In genomic region chr22:41446639-41447434, GRCh38 we compare ENCODE assay signal across 1 cellular context.
TF ChIP-seq lines count a peak whose summit lies in the region.

TSS of gene TOB2 (minus strand) at chr22:41446801. CDS start at chr22:41437345, 9,456 bp downstream.

TF ChIP-seq in HepG2, 621 proteins besides CTCF, POLR2A, EP300 and RAD21 (continued from another document and continues in another):
- TF ChIP-seq TFDP1 (CRISPR knock-in tag; IDR thresholded peaks at IDR 0.05; ENCODE audit: borderline replicate concordance) (peak; percentile 91), AHDC1 (CRISPR knock-in tag; IDR thresholded peaks at IDR 0.05; ENCODE audit: borderline replicate concordance) (peak; percentile 21; the same call in 1 of the 2 replicates), SIX1 (CRISPR knock-in tag; IDR thresholded peaks at IDR 0.05; ENCODE audit: borderline replicate concordance) (peak; percentile 64), ADNP (CRISPR knock-in tag; IDR thresholded peaks at IDR 0.05) (peak; percentile 24; the same call in 1 of the 2 replicates), ZMAT3 (CRISPR knock-in tag; conservative IDR thresholded peaks at IDR 0.05) (peak; percentile 75; the same call in 1 of the 2 replicates), TMF1 (CRISPR knock-in tag; IDR thresholded peaks at IDR 0.05; ENCODE audit: low read depth) (peak; percentile 82; the same call in 1 of the 2 replicates), FOXC1 (CRISPR knock-in tag; IDR thresholded peaks at IDR 0.05; ENCODE audit: borderline replicate concordance) (no peak; the same call in 1 of the 2 replicates), ZUFSP (CRISPR knock-in tag; IDR thresholded peaks at IDR 0.05; ENCODE audit: borderline replicate concordance) (no peak), SRSF1 (optimal IDR thresholded peaks at IDR 0.05; ENCODE audit: low read depth, low read length) (peak; percentile 85), ZBED4 (CRISPR knock-in tag; IDR thresholded peaks at IDR 0.05; ENCODE audit: borderline replicate concordance) (peak; percentile 92), GABPB1 (CRISPR knock-in tag; IDR thresholded peaks at IDR 0.05) (peak; percentile 89), ZNF781 (CRISPR knock-in tag; IDR thresholded peaks at IDR 0.05; ENCODE audit: borderline replicate concordance, not compliant biosample characterization) (peak; percentile 86), TSC22D2 (CRISPR knock-in tag; IDR thresholded peaks at IDR 0.05; ENCODE audit: borderline replicate concordance) (peak; percentile 95), ZNF33A (CRISPR knock-in tag; IDR thresholded peaks at IDR 0.05; ENCODE audit: borderline replicate concordance) (no peak), ZGPAT (CRISPR knock-in tag; IDR thresholded peaks at IDR 0.05) (peak; percentile 98), ZNF776 (CRISPR knock-in tag; IDR thresholded peaks at IDR 0.05) (peak; percentile 81), DR1 (CRISPR knock-in tag; IDR thresholded peaks at IDR 0.05) (peak; percentile 97)
- TF ChIP-seq, protein P1, sequence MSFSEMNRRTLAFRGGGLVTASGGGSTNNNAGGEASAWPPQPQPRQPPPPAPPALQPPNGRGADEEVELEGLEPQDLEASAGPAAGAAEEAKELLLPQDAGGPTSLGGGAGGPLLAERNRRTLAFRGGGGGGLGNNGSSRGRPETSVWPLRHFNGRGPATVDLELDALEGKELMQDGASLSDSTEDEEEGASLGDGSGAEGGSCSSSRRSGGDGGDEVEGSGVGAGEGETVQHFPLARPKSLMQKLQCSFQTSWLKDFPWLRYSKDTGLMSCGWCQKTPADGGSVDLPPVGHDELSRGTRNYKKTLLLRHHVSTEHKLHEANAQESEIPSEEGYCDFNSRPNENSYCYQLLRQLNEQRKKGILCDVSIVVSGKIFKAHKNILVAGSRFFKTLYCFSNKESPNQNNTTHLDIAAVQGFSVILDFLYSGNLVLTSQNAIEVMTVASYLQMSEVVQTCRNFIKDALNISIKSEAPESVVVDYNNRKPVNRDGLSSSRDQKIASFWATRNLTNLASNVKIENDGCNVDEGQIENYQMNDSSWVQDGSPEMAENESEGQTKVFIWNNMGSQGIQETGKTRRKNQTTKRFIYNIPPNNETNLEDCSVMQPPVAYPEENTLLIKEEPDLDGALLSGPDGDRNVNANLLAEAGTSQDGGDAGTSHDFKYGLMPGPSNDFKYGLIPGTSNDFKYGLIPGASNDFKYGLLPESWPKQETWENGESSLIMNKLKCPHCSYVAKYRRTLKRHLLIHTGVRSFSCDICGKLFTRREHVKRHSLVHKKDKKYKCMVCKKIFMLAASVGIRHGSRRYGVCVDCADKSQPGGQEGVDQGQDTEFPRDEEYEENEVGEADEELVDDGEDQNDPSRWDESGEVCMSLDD (CRISPR knock-in tag; IDR thresholded peaks at IDR 0.05; ENCODE audit: borderline replicate concordance), result peak; percentile 76; the same call in 1 of the 2 replicates
- TF ChIP-seq, protein P2, sequence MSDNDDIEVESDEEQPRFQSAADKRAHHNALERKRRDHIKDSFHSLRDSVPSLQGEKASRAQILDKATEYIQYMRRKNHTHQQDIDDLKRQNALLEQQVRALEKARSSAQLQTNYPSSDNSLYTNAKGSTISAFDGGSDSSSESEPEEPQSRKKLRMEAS (IDR thresholded peaks at IDR 0.05), result peak; percentile 91
- TF ChIP-seq, protein P3, sequence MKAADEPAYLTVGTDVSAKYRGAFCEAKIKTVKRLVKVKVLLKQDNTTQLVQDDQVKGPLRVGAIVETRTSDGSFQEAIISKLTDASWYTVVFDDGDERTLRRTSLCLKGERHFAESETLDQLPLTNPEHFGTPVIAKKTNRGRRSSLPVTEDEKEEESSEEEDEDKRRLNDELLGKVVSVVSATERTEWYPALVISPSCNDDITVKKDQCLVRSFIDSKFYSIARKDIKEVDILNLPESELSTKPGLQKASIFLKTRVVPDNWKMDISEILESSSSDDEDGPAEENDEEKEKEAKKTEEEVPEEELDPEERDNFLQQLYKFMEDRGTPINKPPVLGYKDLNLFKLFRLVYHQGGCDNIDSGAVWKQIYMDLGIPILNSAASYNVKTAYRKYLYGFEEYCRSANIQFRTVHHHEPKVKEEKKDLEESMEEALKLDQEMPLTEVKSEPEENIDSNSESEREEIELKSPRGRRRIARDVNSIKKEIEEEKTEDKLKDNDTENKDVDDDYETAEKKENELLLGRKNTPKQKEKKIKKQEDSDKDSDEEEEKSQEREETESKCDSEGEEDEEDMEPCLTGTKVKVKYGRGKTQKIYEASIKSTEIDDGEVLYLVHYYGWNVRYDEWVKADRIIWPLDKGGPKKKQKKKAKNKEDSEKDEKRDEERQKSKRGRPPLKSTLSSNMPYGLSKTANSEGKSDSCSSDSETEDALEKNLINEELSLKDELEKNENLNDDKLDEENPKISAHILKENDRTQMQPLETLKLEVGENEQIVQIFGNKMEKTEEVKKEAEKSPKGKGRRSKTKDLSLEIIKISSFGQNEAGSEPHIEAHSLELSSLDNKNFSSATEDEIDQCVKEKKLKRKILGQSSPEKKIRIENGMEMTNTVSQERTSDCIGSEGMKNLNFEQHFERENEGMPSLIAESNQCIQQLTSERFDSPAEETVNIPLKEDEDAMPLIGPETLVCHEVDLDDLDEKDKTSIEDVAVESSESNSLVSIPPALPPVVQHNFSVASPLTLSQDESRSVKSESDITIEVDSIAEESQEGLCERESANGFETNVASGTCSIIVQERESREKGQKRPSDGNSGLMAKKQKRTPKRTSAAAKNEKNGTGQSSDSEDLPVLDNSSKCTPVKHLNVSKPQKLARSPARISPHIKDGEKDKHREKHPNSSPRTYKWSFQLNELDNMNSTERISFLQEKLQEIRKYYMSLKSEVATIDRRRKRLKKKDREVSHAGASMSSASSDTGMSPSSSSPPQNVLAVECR (CRISPR knock-in tag; IDR thresholded peaks at IDR 0.05; ENCODE audit: borderline replicate concordance), result peak; percentile 96; the same call in 1 of the 2 replicates
- TF ChIP-seq, protein P4, sequence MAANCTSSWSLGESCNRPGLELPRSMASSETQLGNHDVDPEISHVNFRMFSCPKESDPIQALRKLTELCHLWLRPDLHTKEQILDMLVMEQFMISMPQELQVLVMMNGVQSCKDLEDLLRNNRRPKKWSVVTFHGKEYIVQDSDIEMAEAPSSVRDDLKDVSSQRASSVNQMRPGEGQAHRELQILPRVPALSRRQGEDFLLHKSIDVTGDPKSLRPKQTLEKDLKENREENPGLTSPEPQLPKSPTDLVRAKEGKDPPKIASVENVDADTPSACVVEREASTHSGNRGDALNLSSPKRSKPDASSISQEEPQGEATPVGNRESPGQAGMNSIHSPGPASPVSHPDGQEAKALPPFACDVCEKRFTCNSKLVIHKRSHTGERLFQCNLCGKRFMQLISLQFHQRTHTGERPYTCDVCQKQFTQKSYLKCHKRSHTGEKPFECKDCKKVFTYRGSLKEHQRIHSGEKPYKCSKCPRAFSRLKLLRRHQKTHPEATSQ (CRISPR knock-in tag; IDR thresholded peaks at IDR 0.05; ENCODE audit: borderline replicate concordance), result peak; percentile 68
- TF ChIP-seq, protein P5, sequence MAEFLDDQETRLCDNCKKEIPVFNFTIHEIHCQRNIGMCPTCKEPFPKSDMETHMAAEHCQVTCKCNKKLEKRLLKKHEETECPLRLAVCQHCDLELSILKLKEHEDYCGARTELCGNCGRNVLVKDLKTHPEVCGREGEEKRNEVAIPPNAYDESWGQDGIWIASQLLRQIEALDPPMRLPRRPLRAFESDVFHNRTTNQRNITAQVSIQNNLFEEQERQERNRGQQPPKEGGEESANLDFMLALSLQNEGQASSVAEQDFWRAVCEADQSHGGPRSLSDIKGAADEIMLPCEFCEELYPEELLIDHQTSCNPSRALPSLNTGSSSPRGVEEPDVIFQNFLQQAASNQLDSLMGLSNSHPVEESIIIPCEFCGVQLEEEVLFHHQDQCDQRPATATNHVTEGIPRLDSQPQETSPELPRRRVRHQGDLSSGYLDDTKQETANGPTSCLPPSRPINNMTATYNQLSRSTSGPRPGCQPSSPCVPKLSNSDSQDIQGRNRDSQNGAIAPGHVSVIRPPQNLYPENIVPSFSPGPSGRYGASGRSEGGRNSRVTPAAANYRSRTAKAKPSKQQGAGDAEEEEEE (CRISPR knock-in tag; IDR thresholded peaks at IDR 0.05; ENCODE audit: borderline replicate concordance), result peak; percentile 96; the same call in 1 of the 2 replicates
